ENCODE assay signal across 8 cellular contexts in the genomic region with DNA sequence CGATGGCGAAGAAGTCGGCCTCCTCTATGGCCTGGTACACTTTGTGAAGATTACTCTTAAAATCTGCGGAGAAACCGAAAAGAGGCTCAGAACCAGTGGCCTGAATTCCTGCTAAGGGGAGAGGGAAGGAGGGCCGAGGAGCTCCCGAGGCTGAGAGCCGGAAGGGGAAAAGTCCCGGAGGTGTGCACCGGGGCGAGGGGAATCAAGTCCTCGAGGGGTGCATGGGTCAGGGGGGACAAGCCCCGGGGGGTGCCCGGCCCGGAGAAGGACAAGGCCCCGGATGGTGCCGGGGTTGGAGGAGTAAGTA. TPM values are rescaled to one million over a fixed set of nuclear protein-coding genes. Genes with fewer than 3 reads are reported as not detected.
DNase-seq lines count a peak whose midpoint lies in the region; ATAC-seq and TF ChIP-seq lines count a peak whose summit lies in the region.

No MANE protein-coding gene starts in this region.

- in situ Hi-C loops in gastrocnemius medialis (cut with MboI; ENCODE audit: low sequenced_read_pairs in 4 of 4), result no loop called here

- CTCF ChIA-PET in HEK293 (lab: Yijun Ruan, JAX), result no interaction called here

- H3K4me1 ChIP-seq in DOHH2 (ENCODE audit: control insufficient read depth, low read length) (peaks cover 47% of the 10 kb centered on the region), HEK293 (ENCODE audit: control insufficient read depth, insufficient read depth, low read length) (0 out of 2 replicates have a peak, but pooled peaks cover 4% of the 10 kb centered on the region), gastrocnemius medialis (peaks cover 21 to 27% of the 10 kb centered on the region in 2 donors)

- no peak for TF ChIP-seq POLR2A in gastrocnemius medialis (IDR thresholded peaks at IDR 0.05)

- H3K27ac ChIP-seq in DOHH2 (ENCODE audit: low read depth, low read length) (peak overlapping the region; percentile 68), HEK293 (ENCODE audit: extremely low read depth, low read depth, low read length) (peak overlapping the region; percentile 77), WERI-Rb-1 (peak overlapping the region; percentile 91), gastrocnemius medialis (peak overlapping the region; percentile 89 to 99 (median 96))

- no peaks in the 10 kb centered on the region for H3K9me2 ChIP-seq in DOHH2 (replicated peaks; ENCODE audit: control insufficient read depth, low read length)

- peaks cover 67% of the 10 kb centered on the region for H3K36me3 ChIP-seq in DOHH2 (ENCODE audit: control insufficient read depth, low read length)
- peaks cover 31 to 41% of the 10 kb centered on the region in 2 experiments for H3K36me3 ChIP-seq in HEK293 (ENCODE audit: control insufficient read depth in 2 of 2, insufficient read depth in 1 of 2, low read length in 2 of 2)
- H3K36me3 ChIP-seq in WERI-Rb-1, result peaks cover 34% of the 10 kb centered on the region
- peaks cover 0 to 39% of the 10 kb centered on the region in 2 donors for H3K36me3 ChIP-seq in gastrocnemius medialis

- POLR2A ChIA-PET in HEK293 (lab: Yijun Ruan, JAX), result interaction anchor here (1.1 to 2.0 kb wide), 2 partner anchors 9 to 17 kb away, joined by 5 to 11 read pairs; no protein-coding TSS in a partner anchor

- H3K4me2 ChIP-seq in DOHH2 (ENCODE audit: low read length), result peak overlapping the region; percentile 69

- ATAC-seq in gastrocnemius medialis (no peak), HG03159 (IDR thresholded peaks at IDR 0.05; ENCODE audit: unreplicated experiment) (no peak)

- H3K9me3 ChIP-seq in DOHH2 (ENCODE audit: control insufficient read depth, insufficient read depth, low read length) (no peaks in the 10 kb centered on the region), HEK293 (ENCODE audit: control insufficient read depth, insufficient read depth, low read depth, low read length) (no peaks in the 10 kb centered on the region), WERI-Rb-1 (ENCODE audit: severe bottlenecking) (no peaks in the 10 kb centered on the region), gastrocnemius medialis (no peaks in the 10 kb centered on the region)

- H3K4me3 ChIP-seq in DOHH2 (ENCODE audit: low read length) (peak overlapping the region; percentile 73), HEK293 (ENCODE audit: low read depth, low read length) (peak overlapping the region; percentile 71), WERI-Rb-1 (ENCODE audit: low read depth, low read length) (peak overlapping the region; percentile 58), fibroblast of the aortic adventitia (ENCODE audit: low read depth, low read length) (peak overlapping the region; percentile 96), gastrocnemius medialis (peak overlapping the region; percentile 73 to 92 (median 87))

- peaks cover 6% of the 10 kb centered on the region; the same call in 1 of the 2 replicates for H3F3A ChIP-seq in DOHH2 (ENCODE audit: control insufficient read depth, insufficient read depth)

- H3K79me2 ChIP-seq in DOHH2 (ENCODE audit: control insufficient read depth, low read length), result peaks cover 83% of the 10 kb centered on the region

- peaks cover 5% of the 10 kb centered on the region for H4K20me1 ChIP-seq in DOHH2 (ENCODE audit: control insufficient read depth, insufficient read depth, low read depth, low read length)

- TF ChIP-seq CTCF in DOHH2 (IDR thresholded peaks at IDR 0.05; ENCODE audit: low read depth, low read length, poor library complexity, severe bottlenecking), result no peak
- TF ChIP-seq CTCF in HEK293 (tag by site-specific recombination; IDR thresholded peaks at IDR 0.05), result no peak
- no peak for TF ChIP-seq CTCF in WERI-Rb-1 (IDR thresholded peaks at IDR 0.05; ENCODE audit: low read depth, low read length)
- no peak for TF ChIP-seq CTCF in fibroblast of the aortic adventitia (IDR thresholded peaks at IDR 0.05; ENCODE audit: insufficient read depth, low read length)
- no peak for TF ChIP-seq CTCF in gastrocnemius medialis (IDR thresholded peaks at IDR 0.05 in 4 of 5, conservative IDR thresholded peaks at IDR 0.05 in 1 of 5)

- peak; percentile 17 for DNase-seq in WERI-Rb-1
- no peak for DNase-seq in fibroblast of the aortic adventitia (ENCODE audit: low read depth)
- DNase-seq in gastrocnemius medialis, result no peak
- no peak for DNase-seq in OCI-M1 (lab: John Stamatoyannopoulos, UW)
- no peak for DNase-seq in SK-N-DZ (ENCODE audit: low spot score)

- H3K27me3 ChIP-seq in DOHH2 (ENCODE audit: control insufficient read depth, low read length) (no peaks in the 10 kb centered on the region), WERI-Rb-1 (ENCODE audit: insufficient read depth, low read depth, severe bottlenecking) (no peaks in the 10 kb centered on the region), gastrocnemius medialis (no peaks in the 10 kb centered on the region)

- intact Hi-C loops in gastrocnemius medialis (cut with DNase I; ENCODE audit: low total_unique reads), result no loop called here

TF ChIP-seq in HEK293, 187 proteins besides CTCF, POLR2A, EP300 and RAD21 (continues in another document):
- no peak for TF ChIP-seq ZNF366 (tag by site-specific recombination; conservative IDR thresholded peaks at IDR 0.05)
- no peak for TF ChIP-seq ZNF777 (tag by site-specific recombination; IDR thresholded peaks at IDR 0.05; ENCODE audit: borderline replicate concordance)
- TF ChIP-seq GLIS1 (tag by site-specific recombination; IDR thresholded peaks at IDR 0.05), result 0 out of 2 replicates have a peak, but pooled peaks have one; percentile 32
- peak; percentile 70 for TF ChIP-seq ZBTB17 (tag by site-specific recombination; IDR thresholded peaks at IDR 0.05)
- TF ChIP-seq GLIS2 (tag by site-specific recombination; IDR thresholded peaks at IDR 0.05), result peak; percentile 78
- TF ChIP-seq HOXC10 (CRISPR knock-in tag; IDR thresholded peaks at IDR 0.05), result 0 out of 2 replicates have a peak, but pooled peaks have one; percentile 65
- TF ChIP-seq ZNF394 (tag by site-specific recombination; IDR thresholded peaks at IDR 0.05; ENCODE audit: borderline replicate concordance), result no peak
- no peak for TF ChIP-seq ZNF302 (tag by site-specific recombination; IDR thresholded peaks at IDR 0.05; ENCODE audit: low read depth)
- TF ChIP-seq ZNF112 (tag by site-specific recombination; IDR thresholded peaks at IDR 0.05), result no peak
- TF ChIP-seq ZIC2 (tag by site-specific recombination; IDR thresholded peaks at IDR 0.05), result no peak
- no peak for TF ChIP-seq SCRT2 (tag by site-specific recombination; IDR thresholded peaks at IDR 0.05)
- TF ChIP-seq, protein P1, sequence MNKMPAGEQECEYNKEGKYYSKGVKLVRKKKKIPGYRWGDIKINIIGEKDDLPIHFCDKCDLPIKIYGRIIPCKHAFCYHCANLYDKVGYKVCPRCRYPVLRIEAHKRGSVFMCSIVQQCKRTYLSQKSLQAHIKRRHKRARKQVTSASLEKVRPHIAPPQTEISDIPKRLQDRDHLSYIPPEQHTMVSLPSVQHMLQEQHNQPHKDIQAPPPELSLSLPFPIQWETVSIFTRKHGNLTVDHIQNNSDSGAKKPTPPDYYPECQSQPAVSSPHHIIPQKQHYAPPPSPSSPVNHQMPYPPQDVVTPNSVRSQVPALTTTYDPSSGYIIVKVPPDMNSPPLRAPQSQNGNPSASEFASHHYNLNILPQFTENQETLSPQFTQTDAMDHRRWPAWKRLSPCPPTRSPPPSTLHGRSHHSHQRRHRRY (tag by site-specific recombination; IDR thresholded peaks at IDR 0.05), result no peak
- TF ChIP-seq, protein P2, sequence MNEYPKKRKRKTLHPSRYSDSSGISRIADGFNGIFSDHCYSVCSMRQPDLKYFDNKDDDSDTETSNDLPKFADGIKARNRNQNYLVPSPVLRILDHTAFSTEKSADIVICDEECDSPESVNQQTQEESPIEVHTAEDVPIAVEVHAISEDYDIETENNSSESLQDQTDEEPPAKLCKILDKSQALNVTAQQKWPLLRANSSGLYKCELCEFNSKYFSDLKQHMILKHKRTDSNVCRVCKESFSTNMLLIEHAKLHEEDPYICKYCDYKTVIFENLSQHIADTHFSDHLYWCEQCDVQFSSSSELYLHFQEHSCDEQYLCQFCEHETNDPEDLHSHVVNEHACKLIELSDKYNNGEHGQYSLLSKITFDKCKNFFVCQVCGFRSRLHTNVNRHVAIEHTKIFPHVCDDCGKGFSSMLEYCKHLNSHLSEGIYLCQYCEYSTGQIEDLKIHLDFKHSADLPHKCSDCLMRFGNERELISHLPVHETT (tag by site-specific recombination; IDR thresholded peaks at IDR 0.05), result no peak

RNA-seq across cellular contexts. Expression of a gene that starts 0.5 kb away (rescaled TPM):
- total RNA-seq in fibroblast of the aortic adventitia (ENCODE audit: low replicate concordance) (37.2 and 65.6 TPM in 2 replicates), gastrocnemius medialis (10 to 100 TPM; 18.8 to 44.9 (median 31.2) TPM)
- 31.8 and 33.9 TPM in 2 replicates for polyA plus RNA-seq in SK-N-DZ (2014; cell fraction: cytosol; rRNA removed)
- polyA plus RNA-seq in SK-N-DZ (2014; cell fraction: nucleus; rRNA removed), result 20.1 and 28.5 TPM in 2 replicates

RNA-seq across cellular contexts. Expression of a gene that starts 3.2 kb away (rescaled TPM):
- total RNA-seq in fibroblast of the aortic adventitia (ENCODE audit: low replicate concordance) (78.4 and 129 TPM in 2 replicates), gastrocnemius medialis (100 to 1,000 TPM in 1 of 4 donors, 10 to 100 TPM in 3; 39.7 to 103 (median 65.5) TPM)
- polyA plus RNA-seq in SK-N-DZ (2014; cell fraction: cytosol; rRNA removed), result 83.9 and 162 TPM in 2 replicates
- 22.2 and 24.2 TPM in 2 replicates for polyA plus RNA-seq in SK-N-DZ (2014; cell fraction: nucleus; rRNA removed)
